18 cellular contexts compared by ENCODE assay signal in the genomic region with DNA sequence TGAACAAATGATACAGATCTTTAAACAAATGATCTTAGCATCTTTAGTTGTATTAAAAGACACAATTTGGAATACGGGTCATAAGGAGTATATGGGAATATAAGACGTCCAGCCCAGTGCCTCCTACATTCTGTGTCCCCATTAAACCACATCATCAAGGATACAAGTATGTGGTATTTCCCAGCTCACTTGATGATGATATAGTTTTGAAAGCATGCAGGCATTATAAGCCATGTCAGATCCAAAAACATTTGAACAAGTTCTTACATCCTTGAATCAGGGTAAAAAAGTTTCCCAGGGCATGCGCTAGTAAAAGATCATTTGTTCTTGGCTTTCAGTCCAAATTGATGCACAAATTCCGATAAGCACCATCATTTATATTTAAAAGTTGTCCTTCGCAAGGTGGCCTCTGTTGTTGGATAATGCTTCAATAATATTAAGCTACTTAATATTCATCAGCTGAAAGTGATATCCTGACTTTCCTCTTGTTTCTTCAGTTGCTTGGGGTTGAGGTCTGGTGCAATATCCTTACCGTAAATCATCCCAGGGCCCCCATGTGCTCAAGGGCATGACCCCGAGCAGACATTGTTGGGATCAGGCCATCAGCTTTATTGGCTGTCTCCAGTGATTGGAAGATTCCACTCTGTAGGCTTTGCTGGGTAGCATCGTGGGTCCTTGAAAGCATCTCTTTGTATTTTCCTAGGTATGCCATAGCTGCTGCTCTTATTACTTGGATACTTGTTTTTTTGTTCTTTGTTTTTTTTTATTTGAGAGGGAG.
DNase-seq lines count a peak whose midpoint lies in the region; ATAC-seq, FAIRE-seq and TF ChIP-seq lines count a peak whose summit lies in the region.
"Had no signal": no experiment of that assay in that cellular context is flagged by ENCODE, and none has a peak within 500 bp of the region (broad histone marks: within the 10 kb centered on the region; RNA-seq: fewer than 3 reads in every experiment).

No MANE protein-coding gene starts in this region.

- H4K20me1 ChIP-seq in GM23248 (ENCODE audit: insufficient read depth): no peaks in the 10 kb centered on the region
- no peaks in the 10 kb centered on the region for H4K20me1 ChIP-seq in astrocyte (ENCODE audit: insufficient read depth, low read length)

- H3K4me1 Mint-ChIP-seq in astrocyte (ENCODE audit: low read depth, unreplicated experiment): peaks cover 3% of the 10 kb centered on the region
- H3K4me1 Mint-ChIP-seq: B cell; CD4-positive, alpha-beta memory T cell; GM23338 had no signal

- peaks cover 13% of the 10 kb centered on the region; the same call in 1 of the 2 replicates for H3F3A ChIP-seq in GM23248 (ENCODE audit: insufficient read depth)

- H3K36me3 ChIP-seq in GM23248 (ENCODE audit: low read depth) (peaks cover 5% of the 10 kb centered on the region; the same call in 1 of the 2 replicates), astrocyte (ENCODE audit: insufficient read depth, low read length) (peaks cover 8% of the 10 kb centered on the region)

- peak; percentile 64 for DNase-seq in AG04449 (ENCODE audit: low read depth, low spot score)
- DNase-seq in GM23248: peak; percentile 18
- peak; percentile 75 for DNase-seq in astrocyte (ENCODE audit: low read depth)
- peak; percentile 67 for DNase-seq in iris pigment epithelial cell (ENCODE audit: low read depth)
- no peak for DNase-seq in Right ventricle myocardium inferior (ENCODE audit: missing footprints)
- no peak for DNase-seq in caudate nucleus (lab: John Stamatoyannopoulos, UW)
- no peak for DNase-seq in cardiac septum (ENCODE audit: low spot score)
- DNase-seq: C1 segment of cervical spinal cord; CD4-positive, alpha-beta memory T cell; H7 had no signal

- H3K9me3 Mint-ChIP-seq in astrocyte (ENCODE audit: unreplicated experiment): no peaks in the 10 kb centered on the region
- H3K9me3 Mint-ChIP-seq: CD4-positive, alpha-beta memory T cell; GM23338 had no signal

- FAIRE-seq in astrocyte (lab: Jason Lieb, UNC): no peak
- FAIRE-seq: GM12878, GM18507, HepG2, HTR-8/SVneo had no signal

- H3K9me2 ChIP-seq in GM23248 (ENCODE audit: insufficient read depth): no peaks in the 10 kb centered on the region

- no peak overlapping the region for H3K9ac ChIP-seq in GM23248
- H3K9ac ChIP-seq in astrocyte (ENCODE audit: low read length): no peak overlapping the region

- H3K79me2 ChIP-seq in GM23248 (ENCODE audit: insufficient read depth) (no peaks in the 10 kb centered on the region), astrocyte (ENCODE audit: insufficient read depth, low read length) (peaks cover 4% of the 10 kb centered on the region)

- H2AFZ ChIP-seq in GM23248 (no peak overlapping the region), astrocyte (ENCODE audit: low read depth, low read length) (no peak overlapping the region)
- H2AFZ ChIP-seq: GM23338 had no signal

- intact Hi-C loops in Right ventricle myocardium inferior (cut with DNase I) (loop anchor here (5.0 kb wide), 1 partner anchor 862 kb away; no protein-coding TSS in a partner anchor), cardiac septum (cut with DNase I) (no loop called here)

- H3K4me1 ChIP-seq in GM23248 (ENCODE audit: insufficient read depth) (peaks cover 17% of the 10 kb centered on the region), astrocyte (ENCODE audit: insufficient read depth, low read length) (no peaks in the 10 kb centered on the region)

- H3K27ac Mint-ChIP-seq in astrocyte (ENCODE audit: unreplicated experiment): no peak overlapping the region
- H3K27ac Mint-ChIP-seq: B cell; CD4-positive, alpha-beta memory T cell; GM23338 had no signal

- no peak for ATAC-seq in Right ventricle myocardium inferior
- ATAC-seq in GM18520 (IDR thresholded peaks at IDR 0.05; ENCODE audit: unreplicated experiment): no peak
- ATAC-seq: GM12878, GM23338, HepG2 had no signal

- POLR2A ChIA-PET in AG04449 (lab: Yijun Ruan, JAX): no interaction called here

- H3K9me3 ChIP-seq in GM23248 (ENCODE audit: low read depth): no peaks in the 10 kb centered on the region
- no peaks in the 10 kb centered on the region for H3K9me3 ChIP-seq in astrocyte (ENCODE audit: insufficient read depth, low read depth, low read length)

- CTCF ChIA-PET in AG04449 (lab: Yijun Ruan, JAX): interaction anchor here (0.7 to 3.2 kb wide), 4 partner anchors 335 to 860 kb away, joined by 3 to 11 read pairs (median 3); no protein-coding TSS in a partner anchor

- H3K27me3 ChIP-seq in GM23248 (replicated peaks; ENCODE audit: insufficient read depth) (no peaks in the 10 kb centered on the region), astrocyte (ENCODE audit: insufficient read depth, low read length) (no peaks in the 10 kb centered on the region)

- H3K4me3 ChIP-seq in AG04449 (ENCODE audit: low read depth, low read length): no peak overlapping the region
- H3K4me3 ChIP-seq in GM23248: no peak overlapping the region
- no peak overlapping the region for H3K4me3 ChIP-seq in astrocyte (ENCODE audit: insufficient read depth, low read depth, low read length)
- H3K4me3 ChIP-seq: GM12878, GM23338 had no signal

- no peaks in the 10 kb centered on the region for H3K27me3 Mint-ChIP-seq in astrocyte (ENCODE audit: low read depth, unreplicated experiment)
- H3K27me3 Mint-ChIP-seq: B cell; CD4-positive, alpha-beta memory T cell had no signal

- no peak overlapping the region for H3K27ac ChIP-seq in GM23248
- no peak overlapping the region for H3K27ac ChIP-seq in astrocyte (ENCODE audit: low read depth, low read length)
- H3K27ac ChIP-seq in caudate nucleus (ENCODE audit: low read depth, low read length): no peak overlapping the region
- H3K27ac ChIP-seq: 22Rv1 had no signal

- H3K4me3 Mint-ChIP-seq in astrocyte (ENCODE audit: unreplicated experiment): no peak overlapping the region
- H3K4me3 Mint-ChIP-seq: B cell; CD4-positive, alpha-beta memory T cell; GM23338 had no signal

- H3K36me3 Mint-ChIP-seq in astrocyte (ENCODE audit: low read depth, unreplicated experiment): no peaks in the 10 kb centered on the region
- H3K36me3 Mint-ChIP-seq: CD4-positive, alpha-beta memory T cell had no signal

- no peak overlapping the region for H3K4me2 ChIP-seq in GM23248 (ENCODE audit: unreplicated experiment)
- H3K4me2 ChIP-seq in astrocyte (ENCODE audit: low read length): no peak overlapping the region
- H3K4me2 ChIP-seq: GM23338 had no signal

- in situ Hi-C loops in GM23248 (cut with MboI): no loop called here

- TF ChIP-seq CTCF in AG04449 (IDR thresholded peaks at IDR 0.05; ENCODE audit: insufficient read depth, low read length, missing control alignments) (no peak), astrocyte (IDR thresholded peaks at IDR 0.05; ENCODE audit: insufficient read depth, low read depth, low read length) (no peak)

- WGBS in GM23248 (ENCODE audit: low coverage in 1 of 2, low lambda C conversion rate in 2 of 2, missing lambda C conversion rate in 2 of 2), 2 experiments: 90 to 91% methylated on average over 8 of the region's 8 CpGs

Comparison
In these comparisons a context has a peak if more than half of its experiments do, and no peak if none do; other contexts are left out.
1. DNase-seq: peak in AG04449 (single experiment), GM23248 (single experiment), astrocyte (single experiment) and iris pigment epithelial cell (single experiment); none in Right ventricle myocardium inferior (single experiment), caudate nucleus (0 of 61) and cardiac septum (single experiment).